ENCODE assay signal across 25 cellular contexts in the genomic region with DNA sequence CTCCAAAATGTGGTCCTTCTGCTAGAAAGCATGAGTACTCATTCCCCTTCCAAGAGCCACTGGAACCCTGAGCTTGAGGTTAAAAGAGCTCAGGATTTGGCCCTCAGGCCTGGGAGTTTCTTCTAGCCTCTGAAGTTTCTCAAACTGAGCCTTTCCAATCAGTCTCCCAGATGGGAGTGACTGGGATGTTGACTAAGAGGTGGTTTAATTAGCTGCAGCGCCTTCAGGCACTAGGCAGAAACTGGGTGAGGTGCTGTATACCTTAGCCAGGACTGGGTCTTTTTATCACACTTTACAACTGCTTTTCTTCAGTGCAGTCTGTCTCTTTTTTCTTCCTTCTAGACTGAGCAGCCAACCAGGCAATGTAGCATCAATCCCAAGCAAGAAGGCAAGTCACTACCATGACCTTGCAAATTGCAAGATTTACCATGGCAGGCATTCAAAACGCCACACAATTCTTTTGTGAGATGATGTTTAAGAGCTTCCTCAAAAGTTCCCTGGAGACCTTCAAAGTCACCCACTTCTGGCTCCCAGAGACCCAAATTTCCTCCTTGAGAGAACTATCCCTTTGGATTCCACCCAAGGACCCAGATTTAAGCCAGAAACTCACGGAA.
"Had no signal": no experiment of that assay in that cellular context is flagged by ENCODE, and none has a peak within 500 bp of the region (broad histone marks: within the 10 kb centered on the region; RNA-seq: fewer than 3 reads in every experiment).

No MANE protein-coding gene starts in this region.

- H3K4me3 ChIP-seq: ascending aorta, breast epithelium, colonic mucosa, dorsolateral prefrontal cortex, hepatocyte, mucosa of descending colon, spleen, upper lobe of left lung had no signal

- H3K27me3 Mint-ChIP-seq: memory B cell, naive B cell had no signal

- H3K27ac Mint-ChIP-seq: activated CD8-positive, alpha-beta T cell treated with anti-CD3 and anti-CD28 coated beads, Interleukin-2, amount 10 ng/mL, durations not matched to agents 7 days and 5 days; activated naive CD4-positive, alpha-beta T cell treated with anti-CD3 and anti-CD28 coated beads, Interleukin-2, amount 50 U/mL, for 72 hours; immature natural killer cell; memory B cell; naive B cell had no signal

- H3K36me3 Mint-ChIP-seq: naive B cell had no signal

- H3K27me3 ChIP-seq: ascending aorta, breast epithelium, colonic mucosa, dorsolateral prefrontal cortex, hepatocyte, spleen, upper lobe of left lung had no signal

- ATAC-seq: activated CD8-positive, alpha-beta T cell treated with anti-CD3 and anti-CD28 coated beads, Interleukin-2, amount 10 ng/mL, durations not matched to agents 7 days and 5 days; activated naive CD4-positive, alpha-beta T cell treated with anti-CD3 and anti-CD28 coated beads, Interleukin-2, amount 50 U/mL, for 72 hours; left ventricle myocardium superior; mucosa of descending colon; sciatic nerve had no signal

- H3K36me3 ChIP-seq: ascending aorta, breast epithelium, colonic mucosa, spleen, upper lobe of left lung had no signal

- DNase-seq: activated CD4-positive, alpha-beta T cell treated with anti-CD3 and anti-CD28 coated beads for 1 hour; activated CD4-positive, alpha-beta T cell treated with anti-CD3 and anti-CD28 coated beads, Interleukin-2, amount 50 U/mL, for 1 hour; activated CD8-positive, alpha-beta T cell treated with anti-CD3 and anti-CD28 coated beads, Interleukin-2, amount 10 ng/mL, durations not matched to agents 7 days and 5 days; colonic mucosa; dorsolateral prefrontal cortex; foreskin fibroblast; glutamatergic neuron; immature natural killer cell; left ventricle myocardium superior; mucosa of descending colon; naive B cell; nucleus accumbens; spleen; stimulated activated CD4-positive, alpha-beta T cell treated with anti-CD3 and anti-CD28 coated beads, Interleukin-4, amount 100 ng/mL, for 1 hour; stimulated activated naive CD4-positive, alpha-beta T cell; T-helper 1 cell; upper lobe of left lung; WERI-Rb-1 had no signal

- H3K9me3 Mint-ChIP-seq: immature natural killer cell had no signal

- H3K27ac ChIP-seq: ascending aorta, breast epithelium, colonic mucosa, hepatocyte, spleen, upper lobe of left lung, WERI-Rb-1 had no signal

- H3K4me3 Mint-ChIP-seq: activated CD8-positive, alpha-beta T cell treated with anti-CD3 and anti-CD28 coated beads, Interleukin-2, amount 10 ng/mL, durations not matched to agents 7 days and 5 days; immature natural killer cell; memory B cell; naive B cell had no signal

- FAIRE-seq: TTC549 had no signal
